8 cellular contexts compared by ENCODE assay signal in genomic region chr22:42368379-42369249, GRCh38.
A peak's percentile ranks its signal among the peaks of the same experiment; 100 is the strongest.
DNase-seq lines count a peak whose midpoint lies in the region; ATAC-seq lines count a peak whose summit lies in the region.

No MANE protein-coding gene starts in this region.

- peaks cover 15 to 18% (median 18%) of the 10 kb centered on the region in 3 donors for H3K27me3 Mint-ChIP-seq in immature natural killer cell (ENCODE audit: low read depth in 3 of 3)

- peaks cover 35 to 56% (median 39%) of the 10 kb centered on the region in 10 experiments for H3K4me1 ChIP-seq in BLaER1 treated with 17β-estradiol and CSF1 and Interleukin-3, amounts not matched to agents 10 nM and 100 nM

- no peaks in the 10 kb centered on the region for H3K9me3 ChIP-seq in BLaER1 treated with 17β-estradiol and CSF1 and Interleukin-3, amounts not matched to agents 10 nM and 100 nM (replicated peaks in 1 of 11)
- no peaks in the 10 kb centered on the region; the same call in 1 of the 2 replicates for H3K9me3 ChIP-seq in MG63

- no peaks in the 10 kb centered on the region for H3K9me3 Mint-ChIP-seq in activated naive CD4-positive, alpha-beta T cell treated with anti-CD3 and anti-CD28 coated beads, Interleukin-2, amount 50 U/mL, for 72 hours
- H3K9me3 Mint-ChIP-seq in immature natural killer cell, result no peaks in the 10 kb centered on the region

- H3K4me3 Mint-ChIP-seq in immature natural killer cell, result peak overlapping the region; percentile 83 to 99 (median 91)

- H3K4me1 Mint-ChIP-seq in immature natural killer cell, result peaks cover 9 to 14% of the 10 kb centered on the region in 2 donors

- no peaks in the 10 kb centered on the region for H3K36me3 Mint-ChIP-seq in activated naive CD4-positive, alpha-beta T cell treated with anti-CD3 and anti-CD28 coated beads, Interleukin-2, amount 50 U/mL, for 72 hours
- H3K36me3 Mint-ChIP-seq in immature natural killer cell, result no peaks in the 10 kb centered on the region

- H3K27ac ChIP-seq in BLaER1 treated with 17β-estradiol and CSF1 and Interleukin-3, amounts not matched to agents 10 nM and 100 nM, result no peak overlapping the region

- H3K36me3 ChIP-seq in BLaER1 treated with 17β-estradiol and CSF1 and Interleukin-3, amounts not matched to agents 10 nM and 100 nM, result no peaks in the 10 kb centered on the region
- H3K36me3 ChIP-seq in MG63, result no peaks in the 10 kb centered on the region

- H3K4me3 ChIP-seq in BLaER1 treated with 17β-estradiol and CSF1 and Interleukin-3, amounts not matched to agents 10 nM and 100 nM, result peak overlapping the region; percentile 62 to 75 (median 67)
- H3K4me3 ChIP-seq in MG63, result peak overlapping the region; percentile 62

- peak overlapping the region; percentile 97 to 100 (median 99) for H3K4me2 ChIP-seq in BLaER1 treated with 17β-estradiol and CSF1 and Interleukin-3, amounts not matched to agents 10 nM and 100 nM

- DNase-seq in MG63, result no peak
- DNase-seq in activated naive CD4-positive, alpha-beta T cell treated with anti-CD3 and anti-CD28 coated beads, Interleukin-2, amount 50 U/mL, for 72 hours (ENCODE audit: low spot score in 2 of 2), result peak; percentile 35 to 61
- peak in 1 of 3 donors; percentile 19 for DNase-seq in immature natural killer cell
- peak; percentile 25 for DNase-seq in stimulated activated CD4-positive, alpha-beta T cell treated with anti-CD3 and anti-CD28 coated beads, Interleukin-4, amount 100 ng/mL, for 1 hour
- no peak for DNase-seq in AG08396 (ENCODE audit: low spot score)
- no peak for DNase-seq in cortex of kidney (lab: John Stamatoyannopoulos, UW)

- peak overlapping the region; percentile 12 to 71 (median 59); a peak in 18 of 22 replicates for H3K9ac ChIP-seq in BLaER1 treated with 17β-estradiol and CSF1 and Interleukin-3, amounts not matched to agents 10 nM and 100 nM

- H4K20me1 ChIP-seq in BLaER1 treated with 17β-estradiol and CSF1 and Interleukin-3, amounts not matched to agents 10 nM and 100 nM, result peaks cover 0 to 36% (median 22%) of the 10 kb centered on the region in 11 experiments; a peak in 15 of 22 replicates

- H3K27ac Mint-ChIP-seq in activated naive CD4-positive, alpha-beta T cell treated with anti-CD3 and anti-CD28 coated beads, Interleukin-2, amount 50 U/mL, for 72 hours, result no peak overlapping the region
- H3K27ac Mint-ChIP-seq in immature natural killer cell, result no peak overlapping the region

- H3K27me3 ChIP-seq in BLaER1 treated with 17β-estradiol and CSF1 and Interleukin-3, amounts not matched to agents 10 nM and 100 nM, result peaks cover 54 to 55% (median 55%) of the 10 kb centered on the region in 11 experiments
- H3K27me3 ChIP-seq in MG63, result no peaks in the 10 kb centered on the region

- peak; percentile 9 for ATAC-seq in GM21529 (IDR thresholded peaks at IDR 0.05; ENCODE audit: unreplicated experiment)
- peak; percentile 39 to 43 for ATAC-seq in activated naive CD4-positive, alpha-beta T cell treated with anti-CD3 and anti-CD28 coated beads, Interleukin-2, amount 50 U/mL, for 72 hours

Comparison
In these comparisons a context has a peak if more than half of its experiments do, and no peak if none do; other contexts are left out.
1. DNase-seq: peak in activated naive CD4-positive, alpha-beta T cell treated with anti-CD3 and anti-CD28 coated beads, Interleukin-2, amount 50 U/mL, for 72 hours (2 of 2) and stimulated activated CD4-positive, alpha-beta T cell treated with anti-CD3 and anti-CD28 coated beads, Interleukin-4, amount 100 ng/mL, for 1 hour (single experiment); none in MG63 (single experiment), AG08396 (single experiment) and cortex of kidney (single experiment).